In genomic region chr9:134644715-134645606, GRCh38 we compare ENCODE assay signal across 10 cellular contexts. TPM values are rescaled to one million over a fixed set of nuclear protein-coding genes. Genes with fewer than 3 reads are reported as not detected.
DNase-seq lines count a peak whose midpoint lies in the region; ATAC-seq and TF ChIP-seq lines count a peak whose summit lies in the region.
"Had no signal": no experiment of that assay in that cellular context is flagged by ENCODE, and none has a peak within 500 bp of the region (broad histone marks: within the 10 kb centered on the region; RNA-seq: fewer than 3 reads in every experiment).

No MANE protein-coding gene starts in this region.

- H3K4me3 Mint-ChIP-seq in GM23338: peak overlapping the region; percentile 47; the same call in 2 of the 3 replicates
- H3K4me3 Mint-ChIP-seq: activated naive CD8-positive, alpha-beta T cell had no signal

- TF ChIP-seq CTCF in GM23338 (conservative IDR thresholded peaks at IDR 0.05; ENCODE audit: low read depth in 2 of 2): no peak
- TF ChIP-seq CTCF in ascending aorta (IDR thresholded peaks at IDR 0.05): no peak

- H3K4me2 ChIP-seq in GM23338: peak overlapping the region; percentile 38; the same call in 1 of the 2 replicates

- H3K27me3 ChIP-seq in GM23338 (ENCODE audit: insufficient read depth) (peaks cover 7% of the 10 kb centered on the region; the same call in 1 of the 2 replicates), ascending aorta (no peaks in the 10 kb centered on the region), skeletal muscle tissue (ENCODE audit: control insufficient read depth in 3 of 3, insufficient read depth in 3 of 3, low read length in 3 of 3) (peaks cover 41 to 67% (median 47%) of the 10 kb centered on the region in 3 donors)

- no peak overlapping the region for H3K4me3 ChIP-seq in GM23338
- peak overlapping the region; percentile 45 to 75 for H3K4me3 ChIP-seq in ascending aorta
- H3K4me3 ChIP-seq in skeletal muscle tissue (ENCODE audit: low read length in 3 of 3): peak overlapping the region; percentile 32 to 49 (median 45)

- no peak overlapping the region for H3K27ac ChIP-seq in GM23338 (ENCODE audit: low read depth)
- peak overlapping the region; percentile 83 to 92 for H3K27ac ChIP-seq in ascending aorta
- H3K27ac ChIP-seq in skeletal muscle tissue (ENCODE audit: low read depth, low read length): peak overlapping the region; percentile 56

- no peak overlapping the region for H3K27ac Mint-ChIP-seq in GM23338
- H3K27ac Mint-ChIP-seq: activated naive CD8-positive, alpha-beta T cell had no signal

- peaks cover 15% of the 10 kb centered on the region; the same call in 1 of the 2 replicates for H3K4me1 ChIP-seq in GM23338 (ENCODE audit: insufficient read depth)
- H3K4me1 ChIP-seq in ascending aorta: peaks cover 21 to 52% of the 10 kb centered on the region in 2 donors
- peaks cover 26 to 40% (median 38%) of the 10 kb centered on the region in 3 donors for H3K4me1 ChIP-seq in skeletal muscle tissue (ENCODE audit: control insufficient read depth in 3 of 3, insufficient read depth in 3 of 3, low read length in 3 of 3)

- H3K36me3 Mint-ChIP-seq in GM23338 (ENCODE audit: low read depth): no peaks in the 10 kb centered on the region
- H3K36me3 Mint-ChIP-seq: activated naive CD8-positive, alpha-beta T cell had no signal

- H3K79me2 ChIP-seq in GM23338 (replicated peaks; ENCODE audit: insufficient read depth): no peaks in the 10 kb centered on the region; the same call in 1 of the 2 replicates

- H3K9me3 ChIP-seq in ascending aorta: no peaks in the 10 kb centered on the region
- H3K9me3 ChIP-seq in skeletal muscle tissue (ENCODE audit: control insufficient read depth in 3 of 3, low read length in 3 of 3): no peaks in the 10 kb centered on the region

- DNase-seq in GM23338 (ENCODE audit: low spot score) (no peak), ascending aorta (ENCODE audit: low spot score in 2 of 2) (peak; percentile 27 to 95), hepatic stellate cell (ENCODE audit: low spot score) (peak; percentile 97), foreskin melanocyte (no peak), NCI-H1417 (lab: John Stamatoyannopoulos, UW) (no peak)
- DNase-seq: NCI-H1694 treated with DMSO at 0.1 percent for 48 hours had no signal

- peaks cover 38% of the 10 kb centered on the region for H3K4me1 Mint-ChIP-seq in GM23338

- H3K27me3 Mint-ChIP-seq in GM23338 (ENCODE audit: insufficient read depth, low read depth, poor library complexity): peaks cover 18% of the 10 kb centered on the region

- H3K9ac ChIP-seq in skeletal muscle tissue (ENCODE audit: low read depth in 1 of 3, low read length in 3 of 3): peak overlapping the region in 1 of 3 donors; percentile 16

- no peaks in the 10 kb centered on the region for H3K9me2 ChIP-seq in GM23338 (ENCODE audit: insufficient read depth)

- H2AFZ ChIP-seq in GM23338: no peak overlapping the region

- H3K36me3 ChIP-seq in GM23338 (ENCODE audit: insufficient read depth): no peaks in the 10 kb centered on the region
- H3K36me3 ChIP-seq in ascending aorta: peaks cover 0 to 6% of the 10 kb centered on the region in 2 donors
- peaks cover 0 to 3% (median 0%) of the 10 kb centered on the region in 3 donors for H3K36me3 ChIP-seq in skeletal muscle tissue (ENCODE audit: control insufficient read depth in 3 of 3, insufficient read depth in 3 of 3, low read length in 3 of 3)

- 0 out of 2 replicates have a peak, but pooled peaks cover 9% of the 10 kb centered on the region for H3F3A ChIP-seq in GM23338 (replicated peaks; ENCODE audit: low read depth)

- intact Hi-C loops in ascending aorta (cut with DNase I): loop anchor here (2.0 to 10.0 kb wide), 4 partner anchors 18 to 510 kb away; partner anchors contain the start of genes RXRA and WDR5

- no peaks in the 10 kb centered on the region for H3K9me3 Mint-ChIP-seq in GM23338

- H4K20me1 ChIP-seq in GM23338 (replicated peaks; ENCODE audit: insufficient read depth): no peaks in the 10 kb centered on the region; the same call in 1 of the 2 replicates

- ATAC-seq in GM23338 (no peak), GM21367 (IDR thresholded peaks at IDR 0.05; ENCODE audit: unreplicated experiment) (no peak), GM19035 (IDR thresholded peaks at IDR 0.05; ENCODE audit: unreplicated experiment) (no peak)

TF ChIP-seq in GM23338, 12 proteins besides CTCF, POLR2A, EP300 and RAD21:
- TF ChIP-seq EZH2 (IDR thresholded peaks at IDR 0.05; ENCODE audit: low read depth, unreplicated experiment) (no peak), JUNB (IDR thresholded peaks at IDR 0.05; ENCODE audit: unreplicated experiment) (no peak), ETS1 (IDR thresholded peaks at IDR 0.05) (no peak), CREB1 (CRISPR knock-in tag; IDR thresholded peaks at IDR 0.05; ENCODE audit: low read depth) (no peak), ZNF331 (CRISPR knock-in tag; IDR thresholded peaks at IDR 0.05; ENCODE audit: low read depth) (no peak), ZNF462 (CRISPR knock-in tag; IDR thresholded peaks at IDR 0.05) (no peak), NANOG (IDR thresholded peaks at IDR 0.05; ENCODE audit: borderline replicate concordance) (no peak)
TF ChIP-seq in GM23338: peak in this region for 0.

RNA-seq across cellular contexts. Expression of gene COL5A1, which starts 3.4 kb away (rescaled TPM):
- total RNA-seq in GM23338 (2014; rRNA removed; shearing (Covaris generic)): 12.3 and 13.1 TPM in 2 replicates
- polyA plus RNA-seq in GM23338 (2016; fragmentation: Nextera tagmentation; extraction: Ambion mirVana): 2.5 and 3.3 TPM in 2 replicates
- total RNA-seq in ascending aorta (99.6 TPM), skeletal muscle tissue (258 TPM)

Comparison
In these comparisons a context has a peak if more than half of its experiments do, and no peak if none do; other contexts are left out.
1. DNase-seq: peak in ascending aorta (2 of 2) and hepatic stellate cell (single experiment); none in GM23338 (single experiment), foreskin melanocyte (single experiment) and NCI-H1417 (0 of 3).